28 cellular contexts compared by ENCODE assay signal in the genomic region with DNA sequence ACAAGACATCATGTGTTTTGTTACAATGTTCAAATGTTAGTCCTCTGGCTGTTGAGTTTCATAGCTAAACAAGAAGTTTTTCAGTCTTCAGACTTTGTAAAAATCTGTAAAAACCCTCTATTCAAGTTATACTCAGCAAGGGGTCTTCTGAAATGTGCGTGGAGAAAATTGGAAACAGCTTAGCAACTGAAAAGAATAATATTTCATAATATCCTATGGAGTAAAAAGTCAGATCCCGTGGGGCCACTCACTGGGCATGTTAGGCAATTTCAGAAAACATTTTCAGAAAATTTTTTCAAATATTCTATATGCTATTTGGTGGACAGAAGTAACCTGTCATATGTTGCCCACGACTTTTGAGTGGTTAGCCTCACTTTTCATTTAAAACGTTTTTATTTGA.
"Had no signal": no experiment of that assay in that cellular context is flagged by ENCODE, and none has a peak within 500 bp of the region (broad histone marks: within the 10 kb centered on the region; RNA-seq: fewer than 3 reads in every experiment).

No MANE protein-coding gene starts in this region.

- ATAC-seq: activated CD4-positive, CD25-positive, alpha-beta regulatory T cell treated with anti-CD3 and anti-CD28 coated beads, Interleukin-2, amount 50 U/mL, for 24 hours; activated CD8-positive, alpha-beta T cell treated with anti-CD3 and anti-CD28 coated beads for 36 hours; activated naive CD8-positive, alpha-beta T cell treated with anti-CD3 and anti-CD28 coated beads, Interleukin-2, amount 50 U/mL, for 24 hours; activated T-cell treated with anti-CD3 and anti-CD28 coated beads, Interleukin-2, amount 50 U/mL, for 4 hours; activated T-helper 17 cell treated with anti-CD3 and anti-CD28 coated beads, Interleukin-2, amount 50 U/mL, for 72 hours; effector memory CD8-positive, alpha-beta T cell; gastroesophageal sphincter; heart right ventricle; T-helper 17 cell had no signal

- H3K4me3 ChIP-seq: ascending aorta, esophagus muscularis mucosa, gastroesophageal sphincter, heart right ventricle had no signal

- H3K4me1 ChIP-seq: ascending aorta, esophagus muscularis mucosa, gastroesophageal sphincter, heart right ventricle had no signal

- H3K27me3 ChIP-seq: ascending aorta, esophagus muscularis mucosa, gastroesophageal sphincter had no signal

- DNase-seq: activated B cell treated with CpG ODN at 0.5 μM for 24 hours; activated CD4-positive, alpha-beta T cell treated with anti-CD3 and anti-CD28 coated beads for 48 hours; activated CD4-positive, alpha-beta T cell treated with anti-CD3 and anti-CD28 coated beads, Interleukin-2, amount 50 U/mL, for 1 hour; activated CD4-positive, alpha-beta T cell treated with anti-CD3 and anti-CD28 coated beads, Interleukin-2, amount 50 U/mL, for 48 hours; activated CD8-positive, alpha-beta memory T cell treated with anti-CD3 and anti-CD28 coated beads for 24 hours; activated CD8-positive, alpha-beta T cell treated with anti-CD3 and anti-CD28 coated beads for 36 hours; activated effector memory CD4-positive, alpha-beta T cell treated with Interleukin-2 at 50 U/mL for 16 hours; activated gamma-delta T cell treated with Interleukin-2 at 50 U/mL for 16 hours; activated naive CD4-positive, alpha-beta T cell treated with anti-CD3 and anti-CD28 coated beads for 36 hours; activated naive CD8-positive, alpha-beta T cell treated with anti-CD3 and anti-CD28 coated beads for 36 hours; activated naive CD8-positive, alpha-beta T cell treated with anti-CD3 and anti-CD28 coated beads, Interleukin-2, amount 50 U/mL, for 24 hours; activated T-cell treated with anti-CD3 and anti-CD28 coated beads, Interleukin-2, amount 50 U/mL, for 4 hours; cortex of kidney; dermis blood vessel endothelial cell; effector CD4-positive, alpha-beta T cell; effector memory CD8-positive, alpha-beta T cell; erythroblast; foreskin melanocyte; heart right ventricle; T-helper 1 cell; T-helper 17 cell; T1000; WERI-Rb-1 had no signal

- H3K27ac ChIP-seq: ascending aorta, esophagus muscularis mucosa, gastroesophageal sphincter, heart right ventricle, WERI-Rb-1 had no signal

- H3K9me3 ChIP-seq: ascending aorta, esophagus muscularis mucosa, gastroesophageal sphincter, heart right ventricle had no signal

- H3K36me3 ChIP-seq: ascending aorta, esophagus muscularis mucosa, gastroesophageal sphincter, heart right ventricle, WERI-Rb-1 had no signal
